In the genomic region with DNA sequence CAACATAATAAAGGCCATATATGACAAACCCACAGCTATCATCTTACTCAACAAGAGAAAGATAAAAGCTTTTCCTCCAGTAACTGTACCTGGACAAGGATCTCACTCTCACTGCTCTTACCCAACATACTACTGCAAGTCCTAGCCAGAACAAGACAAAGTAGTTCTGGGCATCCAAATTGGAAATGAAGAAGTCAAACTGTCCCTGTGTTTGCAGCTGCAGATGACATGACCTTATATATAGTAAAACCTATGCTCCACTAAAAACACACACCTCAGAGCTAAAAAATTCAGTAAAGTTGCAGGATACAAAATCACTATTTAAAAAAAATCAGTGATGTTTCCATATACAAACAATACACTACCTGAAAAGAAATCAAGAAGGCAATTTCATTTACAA, we compare ENCODE assay signal across 22 cellular contexts. TPM values are rescaled to one million over a fixed set of nuclear protein-coding genes. Genes with fewer than 3 reads are reported as not detected.
DNase-seq lines count a peak whose midpoint lies in the region; ATAC-seq, FAIRE-seq and TF ChIP-seq lines count a peak whose summit lies in the region.
"Had no signal": no experiment of that assay in that cellular context is flagged by ENCODE, and none has a peak within 500 bp of the region (broad histone marks: within the 10 kb centered on the region; RNA-seq: fewer than 3 reads in every experiment).

No MANE protein-coding gene starts in this region.

- peaks cover 20% of the 10 kb centered on the region for H3K4me1 ChIP-seq in cardiac muscle cell (ENCODE audit: low read depth)
- peaks cover 93% of the 10 kb centered on the region for H3K4me1 ChIP-seq in Karpas-422 (ENCODE audit: low read length)
- H3K4me1 ChIP-seq in skeletal muscle tissue (ENCODE audit: control insufficient read depth in 3 of 3, insufficient read depth in 3 of 3, low read length in 3 of 3): peaks cover 37 to 47% (median 44%) of the 10 kb centered on the region in 3 donors
- peaks cover 3 to 19% of the 10 kb centered on the region in 2 donors for H3K4me1 ChIP-seq in kidney (ENCODE audit: control insufficient read depth in 1 of 2, insufficient read depth in 1 of 2, low read depth in 1 of 2, low read length in 2 of 2)
- H3K4me1 ChIP-seq: uterus had no signal

- H3K4me2 ChIP-seq in Karpas-422 (ENCODE audit: low read depth, low read length, poor library complexity, severe bottlenecking): peak overlapping the region; percentile 27
- H3K4me2 ChIP-seq: PC-9 had no signal

- peaks cover 85% of the 10 kb centered on the region for H3K4me1 Mint-ChIP-seq in central memory CD8-positive, alpha-beta T cell
- H3K4me1 Mint-ChIP-seq in stimulated activated effector memory CD8-positive, alpha-beta T cell treated with anti-CD3 and anti-CD28 coated beads, Interleukin-12 subunit alpha, Interleukin-12 subunit beta, amount 100 ng/mL, for 72 hours: peaks cover 80% of the 10 kb centered on the region

- DNase-seq in cardiac muscle cell (ENCODE audit: low read depth in 1 of 2, low spot score in 1 of 2): no peak
- no peak for DNase-seq in left ventricle myocardium superior
- DNase-seq in Karpas-422: peak; percentile 65
- DNase-seq in central memory CD8-positive, alpha-beta T cell (ENCODE audit: low spot score in 2 of 2): no peak
- DNase-seq in kidney: no peak
- DNase-seq in stimulated activated effector memory CD8-positive, alpha-beta T cell treated with anti-CD3 and anti-CD28 coated beads, Interleukin-12 subunit alpha, Interleukin-12 subunit beta, amount 100 ng/mL, for 72 hours (ENCODE audit: low spot score in 2 of 2): no peak
- no peak for DNase-seq in SW480 (ENCODE audit: low spot score)
- DNase-seq: activated CD4-positive, alpha-beta T cell treated with anti-CD3 and anti-CD28 coated beads, Interleukin-2, amount 10 ng/mL, durations not matched to agents 24 days and 14 days; activated CD8-positive, alpha-beta memory T cell treated with anti-CD3 and anti-CD28 coated beads, Interleukin-2, amount 50 U/mL, for 48 hours; activated gamma-delta T cell; cortex of kidney; HCEC 1CT; midbrain; MM.1S; NCI-H1694; NCI-H774; PC-9; uterus had no signal

- H3K36me3 ChIP-seq in cardiac muscle cell (no peaks in the 10 kb centered on the region), Karpas-422 (ENCODE audit: insufficient read depth, low read length) (no peaks in the 10 kb centered on the region), skeletal muscle tissue (ENCODE audit: control insufficient read depth in 3 of 3, insufficient read depth in 3 of 3, low read length in 3 of 3) (no peaks in the 10 kb centered on the region), kidney (ENCODE audit: control insufficient read depth in 1 of 2, insufficient read depth in 2 of 2, low read length in 2 of 2) (no peaks in the 10 kb centered on the region)
- H3K36me3 ChIP-seq: uterus had no signal

- H2AFZ ChIP-seq in Karpas-422 (ENCODE audit: low read length): no peak overlapping the region
- H2AFZ ChIP-seq: PC-9 had no signal

- no peaks in the 10 kb centered on the region for H3K27me3 Mint-ChIP-seq in central memory CD8-positive, alpha-beta T cell
- H3K27me3 Mint-ChIP-seq: activated CD4-positive, alpha-beta T cell treated with anti-CD3 and anti-CD28 coated beads, Interleukin-2, amount 10 ng/mL, durations not matched to agents 24 days and 14 days; progenitor cell of endocrine pancreas had no signal

- H3K27ac ChIP-seq in cardiac muscle cell: peak overlapping the region; percentile 76
- H3K27ac ChIP-seq in Karpas-422 (ENCODE audit: low read length): peak overlapping the region; percentile 53
- H3K27ac ChIP-seq in skeletal muscle tissue (ENCODE audit: low read depth, low read length): peak overlapping the region; percentile 9
- H3K27ac ChIP-seq in kidney (ENCODE audit: low read depth in 2 of 2, low read length in 2 of 2): no peak overlapping the region
- H3K27ac ChIP-seq: PC-9, uterus had no signal

- no peaks in the 10 kb centered on the region for H3K9me2 ChIP-seq in Karpas-422 (replicated peaks; ENCODE audit: insufficient read depth, low read length)

- H3K9ac ChIP-seq in Karpas-422 (ENCODE audit: low read length): no peak overlapping the region
- H3K9ac ChIP-seq in skeletal muscle tissue (ENCODE audit: low read depth in 1 of 3, low read length in 3 of 3): no peak overlapping the region
- H3K9ac ChIP-seq in kidney (ENCODE audit: low read length in 2 of 2): no peak overlapping the region

- peaks cover 18% of the 10 kb centered on the region for H4K20me1 ChIP-seq in Karpas-422 (ENCODE audit: insufficient read depth, low read depth, low read length)

- H3K4me3 Mint-ChIP-seq in central memory CD8-positive, alpha-beta T cell: peak overlapping the region; percentile 18
- no peak overlapping the region for H3K4me3 Mint-ChIP-seq in stimulated activated effector memory CD8-positive, alpha-beta T cell treated with anti-CD3 and anti-CD28 coated beads, Interleukin-12 subunit alpha, Interleukin-12 subunit beta, amount 100 ng/mL, for 72 hours
- H3K4me3 Mint-ChIP-seq: activated CD4-positive, alpha-beta T cell treated with anti-CD3 and anti-CD28 coated beads, Interleukin-2, amount 10 ng/mL, durations not matched to agents 24 days and 14 days; CD14-positive monocyte; neural crest cell had no signal

- H3K27me3 ChIP-seq in cardiac muscle cell: no peaks in the 10 kb centered on the region
- H3K27me3 ChIP-seq in Karpas-422 (ENCODE audit: low read length): no peaks in the 10 kb centered on the region
- no peaks in the 10 kb centered on the region for H3K27me3 ChIP-seq in skeletal muscle tissue (ENCODE audit: control insufficient read depth in 3 of 3, insufficient read depth in 3 of 3, low read length in 3 of 3)
- H3K27me3 ChIP-seq: uterus had no signal

- H3K9me3 Mint-ChIP-seq in central memory CD8-positive, alpha-beta T cell: peaks cover 6% of the 10 kb centered on the region
- peaks cover 4% of the 10 kb centered on the region for H3K9me3 Mint-ChIP-seq in stimulated activated effector memory CD8-positive, alpha-beta T cell treated with anti-CD3 and anti-CD28 coated beads, Interleukin-12 subunit alpha, Interleukin-12 subunit beta, amount 100 ng/mL, for 72 hours

- peak overlapping the region; percentile 56 for H3K27ac Mint-ChIP-seq in central memory CD8-positive, alpha-beta T cell (ENCODE audit: low read depth)
- H3K27ac Mint-ChIP-seq in stimulated activated effector memory CD8-positive, alpha-beta T cell treated with anti-CD3 and anti-CD28 coated beads, Interleukin-12 subunit alpha, Interleukin-12 subunit beta, amount 100 ng/mL, for 72 hours: no peak overlapping the region
- H3K27ac Mint-ChIP-seq: activated CD4-positive, alpha-beta T cell treated with anti-CD3 and anti-CD28 coated beads, Interleukin-2, amount 10 ng/mL, durations not matched to agents 24 days and 14 days had no signal

- intact Hi-C loops in left ventricle myocardium superior (cut with micrococcal nuclease) (no loop called here), kidney (cut with DNase I) (no loop called here)

- FAIRE-seq in kidney (lab: Jason Lieb, UNC): no peak

- H3K9me3 ChIP-seq in cardiac muscle cell (ENCODE audit: low read depth): no peaks in the 10 kb centered on the region
- H3K9me3 ChIP-seq in Karpas-422 (ENCODE audit: low read length): no peaks in the 10 kb centered on the region
- no peaks in the 10 kb centered on the region for H3K9me3 ChIP-seq in skeletal muscle tissue (ENCODE audit: control insufficient read depth in 3 of 3, low read length in 3 of 3)
- H3K9me3 ChIP-seq in kidney (ENCODE audit: control insufficient read depth in 1 of 2, low read length in 2 of 2): no peaks in the 10 kb centered on the region
- H3K9me3 ChIP-seq: uterus had no signal

- H3K4me3 ChIP-seq in cardiac muscle cell (no peak overlapping the region), Karpas-422 (ENCODE audit: low read length) (no peak overlapping the region), skeletal muscle tissue (ENCODE audit: low read length in 3 of 3) (no peak overlapping the region), kidney (ENCODE audit: low read length in 2 of 2) (no peak overlapping the region)
- H3K4me3 ChIP-seq: PC-9, uterus had no signal

- peaks cover 99% of the 10 kb centered on the region for H3K79me2 ChIP-seq in Karpas-422 (ENCODE audit: low read length)

- TF ChIP-seq CTCF in cardiac muscle cell (IDR thresholded peaks at IDR 0.05; ENCODE audit: low read depth, low read length) (no peak), kidney (IDR thresholded peaks at IDR 0.05; ENCODE audit: borderline replicate concordance, extremely low read depth, insufficient read depth) (no peak)

- peaks cover 7% of the 10 kb centered on the region for H3K36me3 Mint-ChIP-seq in central memory CD8-positive, alpha-beta T cell (ENCODE audit: insufficient read depth)
- H3K36me3 Mint-ChIP-seq in stimulated activated effector memory CD8-positive, alpha-beta T cell treated with anti-CD3 and anti-CD28 coated beads, Interleukin-12 subunit alpha, Interleukin-12 subunit beta, amount 100 ng/mL, for 72 hours: peaks cover 10% of the 10 kb centered on the region

- no peak for ATAC-seq in left ventricle myocardium superior
- ATAC-seq in central memory CD8-positive, alpha-beta T cell (replicated peaks; ENCODE audit: extremely low read depth, poor library complexity, severe bottlenecking): no peak
- no peak for ATAC-seq in stimulated activated effector memory CD8-positive, alpha-beta T cell treated with anti-CD3 and anti-CD28 coated beads, Interleukin-12 subunit alpha, Interleukin-12 subunit beta, amount 100 ng/mL, for 72 hours

RNA-seq across cellular contexts. Expression of a gene that starts 32.2 kb away (rescaled TPM):
- total RNA-seq in cardiac muscle cell (67.6 and 94.5 TPM in 2 replicates), left ventricle myocardium superior (39.8 TPM), skeletal muscle tissue (108 TPM), kidney (112 TPM)
- polyA plus RNA-seq in cardiac muscle cell (42.4 and 54.9 TPM in 2 replicates), kidney (ENCODE audit: insufficient read depth, low read depth, low replicate concordance) (37.2 TPM)
- total RNA-seq in Karpas-422 (2014; rRNA removed; shearing (Covaris generic); ENCODE audit: low replicate concordance): 235 and 376 TPM in 2 replicates

Comparison
In these comparisons a context has a peak if more than half of its experiments do, and no peak if none do; other contexts are left out.
1. H3K27ac ChIP-seq: peak in cardiac muscle cell (single experiment), Karpas-422 (single experiment) and skeletal muscle tissue (single experiment); none in kidney (0 of 2).